26 cellular contexts compared by ENCODE assay signal in the genomic region with DNA sequence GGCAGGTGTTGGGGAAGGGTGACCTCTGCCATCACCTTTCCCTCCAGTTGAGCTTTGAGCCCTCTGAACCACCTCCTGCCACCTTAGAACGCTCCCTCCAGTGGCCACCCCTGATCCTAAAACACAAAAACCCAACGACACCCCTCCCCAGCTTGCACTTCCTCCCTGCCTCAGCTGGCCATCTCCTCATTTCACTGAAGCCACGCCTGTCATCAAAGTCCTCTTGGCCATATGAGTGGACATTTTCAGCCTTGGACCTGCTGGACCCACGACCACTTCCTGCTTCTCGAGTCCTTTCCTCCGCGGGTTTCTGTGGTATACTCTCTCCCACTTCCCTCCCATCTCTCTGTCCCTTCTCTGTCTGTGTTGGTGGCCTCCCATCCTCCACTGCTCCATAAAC.
"Had no signal": no experiment of that assay in that cellular context is flagged by ENCODE, and none has a peak within 500 bp of the region (broad histone marks: within the 10 kb centered on the region; RNA-seq: fewer than 3 reads in every experiment).

No MANE protein-coding gene starts in this region.

- H3K4me1 ChIP-seq: left lung, tibial artery had no signal

- ATAC-seq: activated CD4-positive, CD25-positive, alpha-beta regulatory T cell treated with anti-CD3 and anti-CD28 coated beads, Interleukin-2, amount 50 U/mL, for 24 hours; esophagus mucosa; left lung; natural killer cell; stimulated activated naive CD8-positive, alpha-beta T cell treated with anti-CD3 and anti-CD28 coated beads, Interleukin-15, Interleukin-2, amounts not matched to agents 100 U/mL and 50 U/mL, for 24 hours had no signal

- H3K4me3 Mint-ChIP-seq: activated CD4-positive, alpha-beta memory T cell treated with anti-CD3 and anti-CD28 coated beads, Interleukin-2, amount 10 ng/mL, durations not matched to agents 7 days and 5 days; activated CD4-positive, alpha-beta T cell treated with anti-CD3 and anti-CD28 coated beads, Interleukin-2, amount 10 ng/mL, durations not matched to agents 24 days and 14 days; activated T-helper 1 cell treated with anti-CD3 and anti-CD28 coated beads, Interleukin-12 subunit alpha, Interleukin-12 subunit beta, Interleukin-2, Interleukin-4 antibody, amounts not matched to agents 30 ng/mL and 10 ng/mL and 1 ng/mL, durations not matched to agents 14 hours and 24 hours and 36 hours; immature natural killer cell; mesothelial cell of epicardium; natural killer cell had no signal

- H3K36me3 ChIP-seq: brain microvascular endothelial cell had no signal

- H3K4me3 ChIP-seq: left lung, tibial artery had no signal

- H3K4me1 Mint-ChIP-seq: immature natural killer cell, mesothelial cell of epicardium had no signal

- H3K27me3 ChIP-seq: brain microvascular endothelial cell, left lung, tibial artery had no signal

- H3K27ac ChIP-seq: brain microvascular endothelial cell, left lung, tibial artery, VCaP had no signal

- H3K9me3 Mint-ChIP-seq: activated CD4-positive, alpha-beta memory T cell treated with anti-CD3 and anti-CD28 coated beads, Interleukin-2, amount 10 ng/mL, durations not matched to agents 7 days and 5 days; activated CD4-positive, alpha-beta T cell treated with anti-CD3 and anti-CD28 coated beads, Interleukin-2, amount 10 ng/mL, durations not matched to agents 24 days and 14 days; activated T-helper 1 cell treated with anti-CD3 and anti-CD28 coated beads, Interleukin-12 subunit alpha, Interleukin-12 subunit beta, Interleukin-2, Interleukin-4 antibody, amounts not matched to agents 30 ng/mL and 10 ng/mL and 1 ng/mL, durations not matched to agents 14 hours and 24 hours and 36 hours; mesothelial cell of epicardium; natural killer cell had no signal

- DNase-seq: activated CD4-positive, alpha-beta memory T cell treated with anti-CD3 and anti-CD28 coated beads, Interleukin-2, amount 10 ng/mL, durations not matched to agents 7 days and 5 days; activated CD4-positive, alpha-beta T cell treated with anti-CD3 and anti-CD28 coated beads, Interleukin-2, amount 10 ng/mL, durations not matched to agents 24 days and 14 days; activated gamma-delta T cell; activated naive CD4-positive, alpha-beta T cell treated with anti-CD3 and anti-CD28 coated beads, Interleukin-2, amount 50 U/mL, for 16 hours; aorta; brain microvascular endothelial cell; caudate nucleus; dermis blood vessel endothelial cell; effector CD8-positive, alpha-beta T cell; foreskin melanocyte; immature natural killer cell; left lung; natural killer cell; retina; stimulated activated CD4-positive, alpha-beta T cell treated with anti-CD3 and anti-CD28 coated beads, Interleukin-4, amount 100 ng/mL, for 4 hours; stimulated activated naive CD8-positive, alpha-beta T cell treated with anti-CD3 and anti-CD28 coated beads, Interleukin-15, Interleukin-2, amounts not matched to agents 100 U/mL and 50 U/mL, for 24 hours; T-helper 2 cell; tibial artery had no signal

- H3K36me3 Mint-ChIP-seq: immature natural killer cell, mesothelial cell of epicardium, natural killer cell had no signal

- H3K27ac Mint-ChIP-seq: activated CD4-positive, alpha-beta memory T cell treated with anti-CD3 and anti-CD28 coated beads, Interleukin-2, amount 10 ng/mL, durations not matched to agents 7 days and 5 days; activated CD4-positive, alpha-beta T cell treated with anti-CD3 and anti-CD28 coated beads, Interleukin-2, amount 10 ng/mL, durations not matched to agents 24 days and 14 days; activated T-helper 1 cell treated with anti-CD3 and anti-CD28 coated beads, Interleukin-12 subunit alpha, Interleukin-12 subunit beta, Interleukin-2, Interleukin-4 antibody, amounts not matched to agents 30 ng/mL and 10 ng/mL and 1 ng/mL, durations not matched to agents 14 hours and 24 hours and 36 hours; immature natural killer cell; mesothelial cell of epicardium; natural killer cell; progenitor cell of endocrine pancreas had no signal

- FAIRE-seq: endothelial cell of umbilical vein, urothelium cell line had no signal

- H3K9me3 ChIP-seq: left lung, tibial artery had no signal
